1 cellular context compared by ENCODE assay signal in genomic region chr11:1458340-1459218, GRCh38.
TF ChIP-seq lines count a peak whose summit lies in the region.

No MANE protein-coding gene starts in this region.

TF ChIP-seq in WTC11, 78 proteins besides CTCF, POLR2A, EP300 and RAD21 (continued from another document):
- TF ChIP-seq CBFB (CRISPR knock-in tag; IDR thresholded peaks at IDR 0.05; ENCODE audit: low read depth) = no peak
TF ChIP-seq in WTC11: peak in this region for 0.
